Comparison of ENCODE assay signal across 26 cellular contexts in the genomic region with DNA sequence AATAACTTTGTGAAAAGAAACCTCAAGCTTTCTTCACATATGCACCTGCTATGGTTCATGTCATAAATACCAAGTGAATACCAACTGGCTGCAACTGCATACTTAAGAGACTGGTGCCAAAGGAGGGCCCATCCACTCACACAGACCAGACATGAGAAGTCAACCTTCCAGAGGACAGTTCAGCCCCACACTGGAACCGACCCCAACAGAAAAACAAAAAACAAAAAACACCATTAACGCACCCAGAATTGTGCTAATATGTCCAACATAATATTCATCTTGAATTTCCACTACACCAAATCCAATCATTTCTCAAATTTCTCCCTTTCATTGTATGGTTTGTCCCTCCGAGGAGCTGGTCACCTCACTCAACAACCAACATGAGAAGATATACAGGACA.
"Had no signal": no experiment of that assay in that cellular context is flagged by ENCODE, and none has a peak within 500 bp of the region (broad histone marks: within the 10 kb centered on the region; RNA-seq: fewer than 3 reads in every experiment).

No MANE protein-coding gene starts in this region.

- H3K27me3 ChIP-seq: adrenal gland, Peyer's patch, SJSA1 had no signal

- DNase-seq: activated CD4-positive, alpha-beta T cell treated with anti-CD3 and anti-CD28 coated beads for 48 hours; activated CD4-positive, alpha-beta T cell treated with anti-CD3 and anti-CD28 coated beads, Interleukin-2, amount 50 U/mL, for 4 hours; activated CD4-positive, CD25-positive, alpha-beta regulatory T cell treated with anti-CD3 and anti-CD28 coated beads, Interleukin-2, amount 50 U/mL, for 72 hours; activated CD8-positive, alpha-beta memory T cell treated with anti-CD3 and anti-CD28 coated beads, Interleukin-2, amount 50 U/mL, for 48 hours; activated CD8-positive, alpha-beta T cell treated with anti-CD3 and anti-CD28 coated beads, Interleukin-2, amount 10 ng/mL, durations not matched to agents 7 days and 5 days; activated effector memory CD4-positive, alpha-beta T cell treated with Interleukin-2 at 50 U/mL for 16 hours; activated naive CD4-positive, alpha-beta T cell; activated naive CD8-positive, alpha-beta T cell treated with anti-CD3 and anti-CD28 coated beads, Interleukin-2, amount 10 ng/mL, durations not matched to agents 7 days and 5 days; activated T-cell treated with anti-CD3 and anti-CD28 coated beads, Interleukin-2, amount 50 U/mL, for 1 hour; adrenal gland; anterior cingulate cortex; IMR-90; KG1; NCI-H1048; NCI-H1694; NCI-H2029 treated with DMSO at 0.1 percent for 48 hours; NCI-H510A treated with DMSO at 0.1 percent for 48 hours; NCI-H69; Peyer's patch; Right ventricle myocardium superior; SW 1271 had no signal

- H3K9me3 ChIP-seq: adrenal gland, Peyer's patch, SJSA1 had no signal

- H3K4me3 ChIP-seq: adrenal gland, Peyer's patch, SJSA1 had no signal

- H3K27me3 Mint-ChIP-seq: activated naive CD8-positive, alpha-beta T cell treated with anti-CD3 and anti-CD28 coated beads, Interleukin-2, amount 10 ng/mL, durations not matched to agents 7 days and 5 days had no signal

- H3K27ac ChIP-seq: adrenal gland, Peyer's patch, RWPE1, SJSA1 had no signal

- ATAC-seq: activated CD8-positive, alpha-beta T cell treated with anti-CD3 and anti-CD28 coated beads, Interleukin-2, amount 10 ng/mL, durations not matched to agents 7 days and 5 days; SK-N-SH treated with all-trans-retinoic acid at 6 μM for 48 hours had no signal

- H3K27ac Mint-ChIP-seq: activated CD8-positive, alpha-beta T cell treated with anti-CD3 and anti-CD28 coated beads, Interleukin-2, amount 10 ng/mL, durations not matched to agents 7 days and 5 days; activated naive CD8-positive, alpha-beta T cell treated with anti-CD3 and anti-CD28 coated beads, Interleukin-2, amount 10 ng/mL, durations not matched to agents 7 days and 5 days; activated T-helper 1 cell treated with anti-CD3 and anti-CD28 coated beads, Interleukin-12 subunit alpha, Interleukin-12 subunit beta, Interleukin-2, Interleukin-4 antibody, amounts not matched to agents 30 ng/mL and 10 ng/mL and 1 ng/mL, durations not matched to agents 14 hours and 24 hours and 36 hours; T-helper 1 cell treated with Interleukin-12 subunit alpha and Interleukin-12 subunit beta and Interleukin-4 antibody, amounts not matched to agents 30 μg/mL and 1 μg/mL, for 36 hours had no signal

- H3K4me3 Mint-ChIP-seq: activated CD8-positive, alpha-beta T cell treated with anti-CD3 and anti-CD28 coated beads, Interleukin-2, amount 10 ng/mL, durations not matched to agents 7 days and 5 days; activated naive CD8-positive, alpha-beta T cell treated with anti-CD3 and anti-CD28 coated beads, Interleukin-2, amount 10 ng/mL, durations not matched to agents 7 days and 5 days; activated T-helper 1 cell treated with anti-CD3 and anti-CD28 coated beads, Interleukin-12 subunit alpha, Interleukin-12 subunit beta, Interleukin-2, Interleukin-4 antibody, amounts not matched to agents 30 ng/mL and 10 ng/mL and 1 ng/mL, durations not matched to agents 14 hours and 24 hours and 36 hours; T-helper 1 cell treated with Interleukin-12 subunit alpha and Interleukin-12 subunit beta and Interleukin-4 antibody, amounts not matched to agents 30 μg/mL and 1 μg/mL, for 36 hours had no signal

- H3K36me3 ChIP-seq: adrenal gland, Peyer's patch, SJSA1 had no signal
